In the genomic region with DNA sequence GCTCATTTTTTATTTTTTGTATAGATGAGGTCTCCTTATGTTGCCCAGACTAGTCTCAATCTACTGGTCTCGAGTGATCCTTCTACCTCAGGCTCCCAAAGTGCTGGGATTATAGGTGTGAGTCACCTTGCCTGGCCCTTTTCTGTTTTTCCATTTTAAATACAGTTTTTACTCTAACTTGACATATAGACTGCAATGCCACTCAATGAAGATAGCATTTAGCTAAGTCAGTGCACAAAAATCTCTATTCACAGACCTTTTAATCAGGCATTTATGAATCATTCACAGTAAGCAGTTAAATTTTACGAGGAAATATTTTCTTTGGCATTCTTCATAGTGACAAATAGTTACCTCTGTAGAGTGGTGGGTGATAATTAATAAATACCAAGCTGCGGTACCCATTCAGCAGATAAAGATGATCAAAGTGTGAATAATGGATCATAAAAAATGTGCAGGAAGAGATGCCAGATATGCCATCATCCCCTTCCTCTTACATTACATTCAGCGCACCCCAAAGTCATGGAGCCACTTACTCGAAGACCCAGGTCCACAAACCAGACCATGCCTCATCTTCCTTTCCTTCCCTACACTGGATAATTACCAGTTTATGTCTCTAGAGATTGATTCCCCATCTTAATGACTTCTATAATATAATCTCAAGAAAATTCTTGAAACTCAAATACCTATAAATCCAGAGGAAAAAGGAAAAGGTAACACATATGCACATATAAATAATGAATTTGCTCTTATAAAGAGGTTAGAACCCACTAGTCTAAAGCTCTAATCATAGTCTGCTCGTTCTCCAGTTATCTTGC, we compare ENCODE assay signal across 14 cellular contexts. TPM values are rescaled to one million over a fixed set of nuclear protein-coding genes. Genes with fewer than 3 reads are reported as not detected.
A peak's percentile ranks its signal among the peaks of the same experiment; 100 is the strongest.
DNase-seq lines count a peak whose midpoint lies in the region; ATAC-seq and TF ChIP-seq lines count a peak whose summit lies in the region.
"Had no signal": no experiment of that assay in that cellular context is flagged by ENCODE, and none has a peak within 500 bp of the region (broad histone marks: within the 10 kb centered on the region; RNA-seq: fewer than 3 reads in every experiment).

No MANE protein-coding gene starts in this region.

- H3K79me2 ChIP-seq in Karpas-422 (ENCODE audit: low read length): peaks cover 75% of the 10 kb centered on the region
- peaks cover 50% of the 10 kb centered on the region for H3K79me2 ChIP-seq in osteoblast (ENCODE audit: insufficient read depth, low read length)

- H3K36me3 ChIP-seq in Karpas-422 (ENCODE audit: insufficient read depth, low read length) (peaks cover 3% of the 10 kb centered on the region; the same call in 1 of the 2 replicates), body of pancreas (replicated peaks in 1 of 2; ENCODE audit: insufficient read depth in 1 of 2, low read depth in 2 of 2) (peaks cover 0 to 1% of the 10 kb centered on the region in 2 donors), osteoblast (ENCODE audit: insufficient read depth, low read length) (peaks cover 8% of the 10 kb centered on the region)

- H3K9me2 ChIP-seq in Karpas-422 (replicated peaks; ENCODE audit: insufficient read depth, low read length): no peaks in the 10 kb centered on the region

- H3K9ac ChIP-seq in Karpas-422 (ENCODE audit: low read length): no peak overlapping the region
- H3K9ac ChIP-seq: parathyroid adenoma had no signal

- H3K9me3 ChIP-seq in Karpas-422 (ENCODE audit: low read length) (no peaks in the 10 kb centered on the region), body of pancreas (no peaks in the 10 kb centered on the region), osteoblast (ENCODE audit: low read depth, low read length) (no peaks in the 10 kb centered on the region)

- TF ChIP-seq CTCF in body of pancreas (IDR thresholded peaks at IDR 0.05) (no peak), osteoblast (IDR thresholded peaks at IDR 0.05; ENCODE audit: extremely low read depth, low read depth, low read length) (no peak)

- H3K27ac ChIP-seq in Karpas-422 (ENCODE audit: low read length): no peak overlapping the region
- peak overlapping the region in 2 of 4 donors; percentile 39 to 60 for H3K27ac ChIP-seq in body of pancreas
- H3K27ac ChIP-seq in osteoblast (ENCODE audit: low read depth, low read length): peak overlapping the region; percentile 21
- H3K27ac ChIP-seq: parathyroid adenoma, skin epidermis had no signal

- DNase-seq in EH (ENCODE audit: low read depth) (peak; percentile 81), Karpas-422 (no peak), body of pancreas (no peak), osteoblast (ENCODE audit: insufficient read length, low spot score, missing footprints) (peak; percentile 45)
- no peak for DNase-seq in activated naive CD4-positive, alpha-beta T cell (lab: John Stamatoyannopoulos, UW)
- DNase-seq: activated CD4-positive, alpha-beta T cell treated with anti-CD3 and anti-CD28 coated beads, Interleukin-2, amount 10 ng/mL, durations not matched to agents 7 days and 5 days; DMS 273 treated with DMSO at 0.1 percent for 48 hours; hippocampal formation had no signal

- H2AFZ ChIP-seq in Karpas-422 (ENCODE audit: low read length) (no peak overlapping the region), osteoblast (ENCODE audit: low read length) (no peak overlapping the region)
- H2AFZ ChIP-seq: parathyroid adenoma had no signal

- no peaks in the 10 kb centered on the region for H3K27me3 ChIP-seq in Karpas-422 (ENCODE audit: low read length)
- H3K27me3 ChIP-seq in body of pancreas: no peaks in the 10 kb centered on the region
- H3K27me3 ChIP-seq in osteoblast (ENCODE audit: insufficient read depth, low read length): no peaks in the 10 kb centered on the region

- ATAC-seq in body of pancreas (peak; percentile 28), GM18502 (IDR thresholded peaks at IDR 0.05; ENCODE audit: poor library complexity, unreplicated experiment) (no peak), HG03175 (IDR thresholded peaks at IDR 0.05; ENCODE audit: unreplicated experiment) (no peak), HG03342 (IDR thresholded peaks at IDR 0.05; ENCODE audit: unreplicated experiment) (no peak)
- ATAC-seq: activated naive CD4-positive, alpha-beta T cell treated with anti-CD3 and anti-CD28 coated beads, Interleukin-2, amount 50 U/mL, for 72 hours had no signal

- H3K4me1 ChIP-seq in Karpas-422 (ENCODE audit: low read length): peaks cover 36% of the 10 kb centered on the region
- H3K4me1 ChIP-seq in body of pancreas: peaks cover 65% of the 10 kb centered on the region
- H3K4me1 ChIP-seq in osteoblast (ENCODE audit: insufficient read depth, low read length): peaks cover 12% of the 10 kb centered on the region

- no peak for TF ChIP-seq POLR2A in body of pancreas (IDR thresholded peaks at IDR 0.05)

- WGBS in body of pancreas, 2 donors: 49 to 52% methylated on average over 6 of the region's 6 CpGs

- H4K20me1 ChIP-seq in Karpas-422 (ENCODE audit: insufficient read depth, low read depth, low read length): no peaks in the 10 kb centered on the region
- peaks cover 59% of the 10 kb centered on the region for H4K20me1 ChIP-seq in osteoblast (ENCODE audit: insufficient read depth, low read length)

- no peak overlapping the region for H3K4me3 ChIP-seq in Karpas-422 (ENCODE audit: low read length)
- H3K4me3 ChIP-seq in body of pancreas: no peak overlapping the region
- H3K4me3 ChIP-seq in osteoblast (ENCODE audit: insufficient read depth, low read length): no peak overlapping the region
- H3K4me3 ChIP-seq: skin epidermis had no signal

- peak overlapping the region; percentile 8 for H3K4me2 ChIP-seq in Karpas-422 (ENCODE audit: low read depth, low read length, poor library complexity, severe bottlenecking)
- peak overlapping the region; percentile 4 for H3K4me2 ChIP-seq in osteoblast (ENCODE audit: insufficient read depth, low read length)

- intact Hi-C loops in body of pancreas (cut with DNase I): no loop called here

RNA-seq across cellular contexts. Expression of gene UBE2H, which starts 56.0 kb away (rescaled TPM):
- 34.7 and 37.3 TPM in 2 replicates for total RNA-seq in Karpas-422 (2014; rRNA removed; shearing (Covaris generic); ENCODE audit: low replicate concordance)
- total RNA-seq in body of pancreas (10 to 100 TPM; 92.6 to 93.4 TPM), osteoblast (60.1 and 61.2 TPM in 2 replicates)

Comparison
In these comparisons a context has a peak if more than half of its experiments do, and no peak if none do; other contexts are left out.
1. DNase-seq: peak in EH (single experiment) and osteoblast (single experiment); none in Karpas-422 (single experiment), body of pancreas (0 of 4) and activated naive CD4-positive, alpha-beta T cell (0 of 4).